ENCODE assay signal across 14 cellular contexts in the genomic region with DNA sequence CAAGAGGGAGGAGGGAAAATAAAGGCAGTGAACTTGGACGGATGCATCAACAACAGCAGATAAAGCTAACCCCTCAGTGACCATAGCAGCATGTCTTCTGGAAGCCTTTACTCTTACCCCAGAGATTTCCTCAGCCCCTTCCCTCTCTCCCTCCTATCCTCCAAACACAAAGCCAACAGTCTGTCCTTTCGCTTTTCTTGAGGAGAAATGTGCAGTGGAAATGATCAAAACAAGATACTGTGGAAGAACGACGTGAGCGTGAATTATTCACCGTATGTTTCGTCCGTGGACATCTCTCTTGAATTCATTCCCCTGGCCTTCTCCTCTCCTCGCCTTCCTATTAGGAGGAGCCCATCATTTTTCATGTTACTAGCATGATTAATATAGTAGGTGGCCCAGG. TPM values are rescaled to one million over a fixed set of nuclear protein-coding genes. Genes with fewer than 3 reads are reported as not detected.
DNase-seq lines count a peak whose midpoint lies in the region; ATAC-seq lines count a peak whose summit lies in the region.
"Had no signal": no experiment of that assay in that cellular context is flagged by ENCODE, and none has a peak within 500 bp of the region (broad histone marks: within the 10 kb centered on the region; RNA-seq: fewer than 3 reads in every experiment).

No MANE protein-coding gene starts in this region.

- peak overlapping the region; percentile 51 for H3K4me3 Mint-ChIP-seq in activated naive CD4-positive, alpha-beta T cell treated with anti-CD3 and anti-CD28 coated beads, Interleukin-2, amount 50 U/mL, for 24 hours
- H3K4me3 Mint-ChIP-seq in T-helper 17 cell (peak overlapping the region; percentile 74), immature natural killer cell (peak overlapping the region; percentile 90 to 98 (median 96))
- peak overlapping the region; percentile 41 to 60 for H3K4me3 Mint-ChIP-seq in stimulated activated naive B cell treated with anti-CD40 and anti-IgM and Interleukin-4, amounts not matched to agents 10 μg/mL and 1 μg/mL and 100 μg/mL, for 72 hours

- intact Hi-C loops in posterior cingulate gyrus (cut with DNase I) = no loop called here

- H3K36me3 Mint-ChIP-seq in activated naive CD4-positive, alpha-beta T cell treated with anti-CD3 and anti-CD28 coated beads, Interleukin-2, amount 50 U/mL, for 24 hours = peaks cover 3% of the 10 kb centered on the region
- peaks cover 32 to 35% of the 10 kb centered on the region in 2 donors for H3K36me3 Mint-ChIP-seq in activated naive CD4-positive, alpha-beta T cell treated with anti-CD3 and anti-CD28 coated beads, Interleukin-2, amount 50 U/mL, for 72 hours
- peaks cover 15% of the 10 kb centered on the region for H3K36me3 Mint-ChIP-seq in T-helper 17 cell (ENCODE audit: low read depth)
- peaks cover 0 to 4% (median 4%) of the 10 kb centered on the region in 3 donors for H3K36me3 Mint-ChIP-seq in immature natural killer cell
- H3K36me3 Mint-ChIP-seq in stimulated activated naive B cell treated with anti-CD40 and anti-IgM and Interleukin-4, amounts not matched to agents 10 μg/mL and 1 μg/mL and 100 μg/mL, for 72 hours = peaks cover 23 to 24% of the 10 kb centered on the region in 2 donors

- H3K27ac Mint-ChIP-seq in activated naive CD4-positive, alpha-beta T cell treated with anti-CD3 and anti-CD28 coated beads, Interleukin-2, amount 50 U/mL, for 24 hours = no peak overlapping the region
- H3K27ac Mint-ChIP-seq in activated naive CD4-positive, alpha-beta T cell treated with anti-CD3 and anti-CD28 coated beads, Interleukin-2, amount 50 U/mL, for 72 hours = no peak overlapping the region
- H3K27ac Mint-ChIP-seq in T-helper 17 cell (peak overlapping the region; percentile 66), immature natural killer cell (peak overlapping the region in 1 of 6 donors; percentile 58)
- peak overlapping the region; percentile 9 for H3K27ac Mint-ChIP-seq in stimulated activated naive B cell treated with anti-CD40 and anti-IgM and Interleukin-4, amounts not matched to agents 10 μg/mL and 1 μg/mL and 100 μg/mL, for 72 hours

- H3K9me3 Mint-ChIP-seq in activated naive CD4-positive, alpha-beta T cell treated with anti-CD3 and anti-CD28 coated beads, Interleukin-2, amount 50 U/mL, for 24 hours = peaks cover 4% of the 10 kb centered on the region
- H3K9me3 Mint-ChIP-seq in activated naive CD4-positive, alpha-beta T cell treated with anti-CD3 and anti-CD28 coated beads, Interleukin-2, amount 50 U/mL, for 72 hours = peaks cover 0 to 7% of the 10 kb centered on the region in 2 donors
- H3K9me3 Mint-ChIP-seq in immature natural killer cell = peaks cover 0 to 13% (median 4%) of the 10 kb centered on the region in 6 donors
- H3K9me3 Mint-ChIP-seq in stimulated activated naive B cell treated with anti-CD40 and anti-IgM and Interleukin-4, amounts not matched to agents 10 μg/mL and 1 μg/mL and 100 μg/mL, for 72 hours = peaks cover 17 to 19% of the 10 kb centered on the region in 2 donors

- no peak for ATAC-seq in activated naive CD4-positive, alpha-beta T cell treated with anti-CD3 and anti-CD28 coated beads, Interleukin-2, amount 50 U/mL, for 72 hours
- no peak for ATAC-seq in T-helper 17 cell
- no peak for ATAC-seq in stimulated activated naive B cell treated with anti-CD40 and anti-IgM and Interleukin-4, amounts not matched to agents 10 μg/mL and 1 μg/mL and 100 μg/mL, for 72 hours (replicated peaks)
- ATAC-seq: foreskin keratinocyte had no signal

- H3K9me3 ChIP-seq in T-helper 17 cell (ENCODE audit: control insufficient read depth, low read length, poor library complexity, severe bottlenecking) = peaks cover 10% of the 10 kb centered on the region
- H3K9me3 ChIP-seq: tibial artery had no signal

- H3K4me1 Mint-ChIP-seq in activated naive CD4-positive, alpha-beta T cell treated with anti-CD3 and anti-CD28 coated beads, Interleukin-2, amount 50 U/mL, for 24 hours = peaks cover 80% of the 10 kb centered on the region
- H3K4me1 Mint-ChIP-seq in T-helper 17 cell = peaks cover 49% of the 10 kb centered on the region
- H3K4me1 Mint-ChIP-seq in immature natural killer cell = peaks cover 67 to 79% of the 10 kb centered on the region in 2 donors
- H3K4me1 Mint-ChIP-seq in stimulated activated naive B cell treated with anti-CD40 and anti-IgM and Interleukin-4, amounts not matched to agents 10 μg/mL and 1 μg/mL and 100 μg/mL, for 72 hours = peaks cover 51 to 76% of the 10 kb centered on the region in 2 donors

- peaks cover 66% of the 10 kb centered on the region for H3K27me3 Mint-ChIP-seq in activated naive CD4-positive, alpha-beta T cell treated with anti-CD3 and anti-CD28 coated beads, Interleukin-2, amount 50 U/mL, for 24 hours
- H3K27me3 Mint-ChIP-seq in T-helper 17 cell = peaks cover 93% of the 10 kb centered on the region
- peaks cover 74 to 95% (median 93%) of the 10 kb centered on the region in 3 donors for H3K27me3 Mint-ChIP-seq in immature natural killer cell (ENCODE audit: low read depth in 3 of 3)
- H3K27me3 Mint-ChIP-seq in stimulated activated naive B cell treated with anti-CD40 and anti-IgM and Interleukin-4, amounts not matched to agents 10 μg/mL and 1 μg/mL and 100 μg/mL, for 72 hours = peaks cover 81 to 100% of the 10 kb centered on the region in 2 donors

- DNase-seq in activated naive CD4-positive, alpha-beta T cell treated with anti-CD3 and anti-CD28 coated beads, Interleukin-2, amount 50 U/mL, for 72 hours (ENCODE audit: low spot score in 2 of 2) = no peak
- no peak for DNase-seq in T-helper 17 cell
- DNase-seq in immature natural killer cell = no peak
- DNase-seq in stimulated activated naive B cell treated with anti-CD40 and anti-IgM and Interleukin-4, amounts not matched to agents 10 μg/mL and 1 μg/mL and 100 μg/mL, for 72 hours = no peak
- no peak for DNase-seq in DMS79 (lab: John Stamatoyannopoulos, UW)
- no peak for DNase-seq in NCI-H2029 (lab: John Stamatoyannopoulos, UW)
- DNase-seq in posterior cingulate gyrus = no peak
- DNase-seq: activated CD8-positive, alpha-beta memory T cell treated with anti-CD3 and anti-CD28 coated beads, Interleukin-2, amount 50 U/mL, for 48 hours; foreskin keratinocyte; left colon; NCI-H2081 treated with DMSO at 0.1 percent for 48 hours; T-helper 9 cell; tibial artery had no signal

RNA-seq across cellular contexts. Expression of a gene that starts 8.5 kb away (rescaled TPM):
- 10 to 100 TPM in 1 of 2 donors, not detected in 1; 25.1 TPM for total RNA-seq in activated naive CD4-positive, alpha-beta T cell treated with anti-CD3 and anti-CD28 coated beads, Interleukin-2, amount 50 U/mL, for 72 hours
- under 1 TPM in 1 of 2 donors, not detected in 1; 0.31 TPM for total RNA-seq in T-helper 17 cell
- not detected for polyA plus RNA-seq in immature natural killer cell
- total RNA-seq: foreskin keratinocyte had no signal
- polyA plus RNA-seq: foreskin keratinocyte had no signal

Comparison
In these comparisons a context has a peak if more than half of its experiments do, and no peak if none do; other contexts are left out.
1. H3K27ac Mint-ChIP-seq: peak in T-helper 17 cell (single experiment) and stimulated activated naive B cell treated with anti-CD40 and anti-IgM and Interleukin-4, amounts not matched to agents 10 μg/mL and 1 μg/mL and 100 μg/mL, for 72 hours (single experiment); none in activated naive CD4-positive, alpha-beta T cell treated with anti-CD3 and anti-CD28 coated beads, Interleukin-2, amount 50 U/mL, for 24 hours (single experiment) and activated naive CD4-positive, alpha-beta T cell treated with anti-CD3 and anti-CD28 coated beads, Interleukin-2, amount 50 U/mL, for 72 hours (0 of 2).
2. Peak in every context shown above with its lines, with median percentiles within 50 percentile points of each other: H3K4me3 Mint-ChIP-seq.